In the genomic region with DNA sequence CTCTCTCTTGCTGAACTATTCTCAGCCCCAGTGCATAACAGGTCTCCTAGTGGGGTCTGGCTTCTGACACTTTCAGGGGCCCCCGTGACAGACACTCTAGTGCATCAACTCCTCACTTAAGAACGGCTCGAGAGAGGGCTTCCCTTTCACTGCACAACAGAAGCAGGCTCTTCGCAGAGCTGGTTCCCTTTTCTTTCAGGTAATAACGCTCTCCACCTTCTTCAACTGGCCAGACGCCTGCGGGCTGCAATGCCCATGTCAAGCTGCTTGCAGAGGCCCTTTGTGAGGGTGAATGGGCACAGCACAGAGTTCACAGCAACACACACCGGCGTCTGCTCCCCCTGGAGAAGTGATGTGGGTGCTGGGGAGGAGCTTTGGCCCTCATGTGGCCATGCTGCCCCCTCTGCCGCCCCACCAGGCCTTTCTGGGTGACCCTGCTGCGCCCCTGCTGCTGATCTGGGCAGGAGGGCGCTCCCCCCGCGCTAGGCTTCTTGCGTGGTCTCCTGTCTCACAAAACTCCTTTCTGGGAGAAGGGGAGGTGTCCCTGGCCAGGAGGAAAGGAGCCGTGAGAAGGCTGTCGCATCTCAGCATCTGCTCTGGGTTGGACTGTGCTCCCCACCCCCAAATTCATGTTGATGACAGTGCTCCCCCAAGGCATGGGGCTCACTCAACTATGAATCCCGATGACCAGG, we compare ENCODE assay signal across 18 cellular contexts. TPM values are rescaled to one million over a fixed set of nuclear protein-coding genes. Genes with fewer than 3 reads are reported as not detected.
DNase-seq lines count a peak whose midpoint lies in the region; ATAC-seq and TF ChIP-seq lines count a peak whose summit lies in the region.
"Had no signal": no experiment of that assay in that cellular context is flagged by ENCODE, and none has a peak within 500 bp of the region (broad histone marks: within the 10 kb centered on the region; RNA-seq: fewer than 3 reads in every experiment).

No MANE protein-coding gene starts in this region.

- peak overlapping the region; percentile 95 for H3K4me3 Mint-ChIP-seq in stimulated activated naive CD8-positive, alpha-beta T cell treated with anti-CD3 and anti-CD28 coated beads, Interleukin-15, Interleukin-2, amounts not matched to agents 100 ng/mL and 50 ng/mL, for 24 hours
- peak overlapping the region in 5 of 10 donors; percentile 33 to 97 (median 56) for H3K4me3 Mint-ChIP-seq in naive thymus-derived CD8-positive, alpha-beta T cell

- H3K27me3 Mint-ChIP-seq in stimulated activated naive CD8-positive, alpha-beta T cell treated with anti-CD3 and anti-CD28 coated beads, Interleukin-15, Interleukin-2, amounts not matched to agents 100 ng/mL and 50 ng/mL, for 24 hours: no peaks in the 10 kb centered on the region
- no peaks in the 10 kb centered on the region for H3K27me3 Mint-ChIP-seq in naive thymus-derived CD8-positive, alpha-beta T cell

- peaks cover 32% of the 10 kb centered on the region for H3K36me3 Mint-ChIP-seq in stimulated activated naive CD8-positive, alpha-beta T cell treated with anti-CD3 and anti-CD28 coated beads, Interleukin-15, Interleukin-2, amounts not matched to agents 100 ng/mL and 50 ng/mL, for 24 hours (ENCODE audit: low read depth)
- H3K36me3 Mint-ChIP-seq in naive thymus-derived CD8-positive, alpha-beta T cell: peaks cover 0 to 9% (median 3%) of the 10 kb centered on the region in 3 donors

- H3K79me2 ChIP-seq in SU-DHL-6 (ENCODE audit: insufficient read depth, low read length): peaks cover 43% of the 10 kb centered on the region

- peaks cover 70% of the 10 kb centered on the region for H3K4me1 Mint-ChIP-seq in stimulated activated naive CD8-positive, alpha-beta T cell treated with anti-CD3 and anti-CD28 coated beads, Interleukin-15, Interleukin-2, amounts not matched to agents 100 ng/mL and 50 ng/mL, for 24 hours (ENCODE audit: low read depth)
- H3K4me1 Mint-ChIP-seq in naive thymus-derived CD8-positive, alpha-beta T cell: peaks cover 26 to 73% (median 61%) of the 10 kb centered on the region in 4 donors

- peak overlapping the region; percentile 90 for H3K4me2 ChIP-seq in SU-DHL-6 (ENCODE audit: low read depth, low read length, poor library complexity, severe bottlenecking)
- H3K4me2 ChIP-seq: SK-N-SH had no signal

- no peak for DNase-seq in stimulated activated naive CD8-positive, alpha-beta T cell treated with anti-CD3 and anti-CD28 coated beads, Interleukin-15, Interleukin-2, amounts not matched to agents 100 U/mL and 50 U/mL, for 24 hours
- DNase-seq in naive thymus-derived CD8-positive, alpha-beta T cell: peak in 1 of 10 donors; percentile 54
- no peak for DNase-seq in NK-92 treated with Interleukin-12 subunit alpha and Interleukin-12 subunit beta, amount 100 ng/mL, for 24 hours (lab: John Stamatoyannopoulos, UW)
- DNase-seq in effector CD8-positive, alpha-beta T cell (lab: John Stamatoyannopoulos, UW): no peak
- no peak for DNase-seq in GM03348 (ENCODE audit: low spot score)
- DNase-seq: activated CD4-positive, alpha-beta T cell treated with anti-CD3 and anti-CD28 coated beads, Interleukin-2, amount 50 U/mL, for 48 hours; KG1; mucosa of descending colon; NCI-H1105 treated with DMSO at 0.1 percent for 48 hours; NCI-H748 treated with DMSO at 0.1 percent for 48 hours; SK-N-SH; stimulated activated CD4-positive, alpha-beta T cell treated with anti-CD3 and anti-CD28 coated beads, Interleukin-2, amount 100 ng/mL, for 48 hours had no signal

- no peaks in the 10 kb centered on the region for H3K9me2 ChIP-seq in SU-DHL-6 (replicated peaks; ENCODE audit: insufficient read depth, low read length)
- H3K9me2 ChIP-seq: SK-N-SH had no signal

- H3K27me3 ChIP-seq in SU-DHL-6 (ENCODE audit: low read length): no peaks in the 10 kb centered on the region
- H3K27me3 ChIP-seq: pancreas, Peyer's patch had no signal

- peak overlapping the region; percentile 20 for H3K9ac ChIP-seq in SU-DHL-6 (ENCODE audit: low read length)
- H3K9ac ChIP-seq: SK-N-SH had no signal

- POLR2A ChIA-PET in naive thymus-derived CD8-positive, alpha-beta T cell (lab: Charles Lee): interaction anchor here (4.4 kb wide), 1 partner anchor 11 kb away, joined by 29 read pairs; no protein-coding TSS in a partner anchor

- H3K27ac Mint-ChIP-seq in stimulated activated naive CD8-positive, alpha-beta T cell treated with anti-CD3 and anti-CD28 coated beads, Interleukin-15, Interleukin-2, amounts not matched to agents 100 ng/mL and 50 ng/mL, for 24 hours: no peak overlapping the region
- peak overlapping the region in 8 of 10 donors; percentile 9 to 60 (median 31) for H3K27ac Mint-ChIP-seq in naive thymus-derived CD8-positive, alpha-beta T cell

- peaks cover 28% of the 10 kb centered on the region for H3F3A ChIP-seq in SU-DHL-6 (ENCODE audit: insufficient read depth)

- H3K9me3 ChIP-seq in SU-DHL-6 (ENCODE audit: insufficient read depth, low read length): no peaks in the 10 kb centered on the region
- H3K9me3 ChIP-seq: mucosa of descending colon, pancreas, Peyer's patch, SK-N-SH had no signal

- no peaks in the 10 kb centered on the region for H3K9me3 Mint-ChIP-seq in stimulated activated naive CD8-positive, alpha-beta T cell treated with anti-CD3 and anti-CD28 coated beads, Interleukin-15, Interleukin-2, amounts not matched to agents 100 ng/mL and 50 ng/mL, for 24 hours
- H3K9me3 Mint-ChIP-seq in naive thymus-derived CD8-positive, alpha-beta T cell: peaks cover 0 to 2% (median 0%) of the 10 kb centered on the region in 9 donors

- no peak for ATAC-seq in stimulated activated naive CD8-positive, alpha-beta T cell treated with anti-CD3 and anti-CD28 coated beads, Interleukin-15, Interleukin-2, amounts not matched to agents 100 U/mL and 50 U/mL, for 24 hours
- no peak for ATAC-seq in naive thymus-derived CD8-positive, alpha-beta T cell
- ATAC-seq: esophagus mucosa, mucosa of descending colon, pancreas had no signal

- no peak overlapping the region for H3K4me3 ChIP-seq in SU-DHL-6 (ENCODE audit: insufficient read depth, low read length, poor library complexity, severe bottlenecking)
- H3K4me3 ChIP-seq: mucosa of descending colon, pancreas, Peyer's patch had no signal

- no peaks in the 10 kb centered on the region for H3K36me3 ChIP-seq in SU-DHL-6 (ENCODE audit: low read length)

- no peak overlapping the region for H2AFZ ChIP-seq in SU-DHL-6 (ENCODE audit: low read depth, low read length, severe bottlenecking)

- TF ChIP-seq CTCF in SU-DHL-6 (IDR thresholded peaks at IDR 0.05; ENCODE audit: insufficient read depth, low read length, poor library complexity, severe bottlenecking): no peak

- H4K20me1 ChIP-seq in SU-DHL-6 (ENCODE audit: low read depth, low read length): no peaks in the 10 kb centered on the region

- peak overlapping the region; percentile 30 for H3K27ac ChIP-seq in SU-DHL-6 (ENCODE audit: low read depth, low read length)
- H3K27ac ChIP-seq: HL-60, pancreas, Peyer's patch had no signal

RNA-seq across cellular contexts. Expression of gene MRPL36, which starts 2.4 kb away (rescaled TPM):
- total RNA-seq in naive thymus-derived CD8-positive, alpha-beta T cell: 10 to 100 TPM; 25.8 to 30.9 TPM
- 10 to 100 TPM; 61.6 to 84.3 (median 71.6) TPM for polyA plus RNA-seq in naive thymus-derived CD8-positive, alpha-beta T cell

RNA-seq across cellular contexts. Expression of gene NDUFS6, which starts 4.0 kb away (rescaled TPM):
- 10 to 100 TPM; 12.6 to 16.8 TPM for total RNA-seq in naive thymus-derived CD8-positive, alpha-beta T cell
- 10 to 100 TPM; 69.3 to 75.8 (median 70.9) TPM for polyA plus RNA-seq in naive thymus-derived CD8-positive, alpha-beta T cell
